37 cellular contexts compared by ENCODE assay signal in genomic region chr4:138051157-138051556, GRCh38.
DNase-seq lines count a peak whose midpoint lies in the region; ATAC-seq, FAIRE-seq and TF ChIP-seq lines count a peak whose summit lies in the region.
"Had no signal": no experiment of that assay in that cellular context is flagged by ENCODE, and none has a peak within 500 bp of the region (broad histone marks: within the 10 kb centered on the region; RNA-seq: fewer than 3 reads in every experiment).

No MANE protein-coding gene starts in this region.

- peak; percentile 32 for FAIRE-seq in astrocyte (lab: Jason Lieb, UNC)
- FAIRE-seq: GM18507, GM19239, H54 had no signal

- H3K27ac ChIP-seq in astrocyte (ENCODE audit: low read depth, low read length) (peak overlapping the region; percentile 26), mammary epithelial cell (ENCODE audit: insufficient read depth, low read depth, low read length) (no peak overlapping the region)
- H3K27ac ChIP-seq: coronary artery, ovary, PC-9, skin epidermis, upper lobe of right lung had no signal

- in situ Hi-C loops in mammary epithelial cell (cut with MboI; ENCODE audit: low sequenced_read_pairs in 2 of 2): no loop called here

- TF ChIP-seq CTCF in astrocyte (IDR thresholded peaks at IDR 0.05; ENCODE audit: insufficient read depth, low read depth, low read length): no peak
- no peak for TF ChIP-seq CTCF in fibroblast of the aortic adventitia (IDR thresholded peaks at IDR 0.05; ENCODE audit: insufficient read depth, low read length)
- no peak for TF ChIP-seq CTCF in mammary epithelial cell (conservative IDR thresholded peaks at IDR 0.05 in 1 of 2, IDR thresholded peaks at IDR 0.05 in 1 of 2; ENCODE audit: extremely low read depth in 1 of 2, insufficient read depth in 1 of 2, low read depth in 1 of 2, low read length in 2 of 2)

- intact Hi-C loops in mammary epithelial cell (cut with micrococcal nuclease): no loop called here

- H3K4me3 ChIP-seq in astrocyte (ENCODE audit: insufficient read depth, low read depth, low read length): no peak overlapping the region
- no peak overlapping the region for H3K4me3 ChIP-seq in fibroblast of the aortic adventitia (ENCODE audit: low read depth, low read length)
- no peak overlapping the region for H3K4me3 ChIP-seq in mammary epithelial cell (replicated peaks in 1 of 3; ENCODE audit: insufficient read depth in 1 of 3, low read depth in 2 of 3, low read length in 3 of 3)
- H3K4me3 ChIP-seq: coronary artery, ovary, PC-9, skin epidermis, upper lobe of right lung had no signal

- CTCF ChIA-PET in mammary epithelial cell (lab: Charles Lee; ENCODE audit: low non-redundant PET): no interaction called here

- ATAC-seq in GM21737 (IDR thresholded peaks at IDR 0.05; ENCODE audit: unreplicated experiment): no peak
- ATAC-seq in HG02884 (IDR thresholded peaks at IDR 0.05; ENCODE audit: unreplicated experiment): no peak
- ATAC-seq: effector memory CD8-positive, alpha-beta T cell; esophagus mucosa; left lobe of liver; Right ventricle myocardium inferior; upper lobe of right lung had no signal

- dilution Hi-C loops in mammary epithelial cell (cut with HindIII; ENCODE audit: low sequenced_read_pairs): no loop called here

- H3K9me3 ChIP-seq in astrocyte (ENCODE audit: insufficient read depth, low read depth, low read length) (no peaks in the 10 kb centered on the region), mammary epithelial cell (replicated peaks; ENCODE audit: insufficient read depth, low read length) (no peaks in the 10 kb centered on the region)
- H3K9me3 ChIP-seq: ovary, upper lobe of right lung had no signal

- H3K4me1 ChIP-seq in astrocyte (ENCODE audit: insufficient read depth, low read length) (peaks cover 35% of the 10 kb centered on the region), mammary epithelial cell (ENCODE audit: insufficient read depth, low read length) (peaks cover 28% of the 10 kb centered on the region)
- H3K4me1 ChIP-seq: upper lobe of right lung had no signal

- H4K20me1 ChIP-seq in astrocyte (ENCODE audit: insufficient read depth, low read length) (no peaks in the 10 kb centered on the region), mammary epithelial cell (ENCODE audit: insufficient read depth, low read length) (no peaks in the 10 kb centered on the region)

- H3K9ac ChIP-seq in astrocyte (ENCODE audit: low read length) (no peak overlapping the region), mammary epithelial cell (ENCODE audit: insufficient read depth, low read length) (no peak overlapping the region)

- H3K27ac Mint-ChIP-seq in astrocyte (ENCODE audit: unreplicated experiment): no peak overlapping the region
- H3K27ac Mint-ChIP-seq: activated CD4-positive, alpha-beta memory T cell treated with anti-CD3 and anti-CD28 coated beads for 36 hours; activated naive CD4-positive, alpha-beta T cell treated with anti-CD3 and anti-CD28 coated beads, Interleukin-2, amount 10 ng/mL, durations not matched to agents 7 days and 5 days; activated T-helper 1 cell treated with anti-CD3 and anti-CD28 coated beads, Interleukin-12 subunit alpha, Interleukin-12 subunit beta, Interleukin-2, Interleukin-4 antibody, amounts not matched to agents 30 ng/mL and 10 ng/mL and 1 ng/mL, durations not matched to agents 14 hours and 24 hours and 36 hours; CD4-positive, CD25-positive, alpha-beta regulatory T cell; effector memory CD8-positive, alpha-beta T cell had no signal

- H3K36me3 Mint-ChIP-seq in astrocyte (ENCODE audit: low read depth, unreplicated experiment): no peaks in the 10 kb centered on the region
- H3K36me3 Mint-ChIP-seq: activated CD4-positive, alpha-beta memory T cell treated with anti-CD3 and anti-CD28 coated beads for 36 hours; activated naive CD4-positive, alpha-beta T cell treated with anti-CD3 and anti-CD28 coated beads, Interleukin-2, amount 10 ng/mL, durations not matched to agents 7 days and 5 days; CD4-positive, CD25-positive, alpha-beta regulatory T cell had no signal

- WGBS in mammary epithelial cell (ENCODE audit: low coverage, missing lambda C conversion rate): 86% methylated on average over 3 of the region's 3 CpGs

- no peak overlapping the region for H3K4me3 Mint-ChIP-seq in astrocyte (ENCODE audit: unreplicated experiment)
- H3K4me3 Mint-ChIP-seq: activated CD4-positive, alpha-beta memory T cell treated with anti-CD3 and anti-CD28 coated beads for 36 hours; activated naive CD4-positive, alpha-beta T cell treated with anti-CD3 and anti-CD28 coated beads, Interleukin-2, amount 10 ng/mL, durations not matched to agents 7 days and 5 days; activated T-helper 1 cell treated with anti-CD3 and anti-CD28 coated beads, Interleukin-12 subunit alpha, Interleukin-12 subunit beta, Interleukin-2, Interleukin-4 antibody, amounts not matched to agents 30 ng/mL and 10 ng/mL and 1 ng/mL, durations not matched to agents 14 hours and 24 hours and 36 hours; CD4-positive, CD25-positive, alpha-beta regulatory T cell; effector memory CD8-positive, alpha-beta T cell had no signal

- H3K36me3 ChIP-seq in astrocyte (ENCODE audit: insufficient read depth, low read length) (no peaks in the 10 kb centered on the region), mammary epithelial cell (ENCODE audit: insufficient read depth, low read length) (no peaks in the 10 kb centered on the region)
- H3K36me3 ChIP-seq: ovary, upper lobe of right lung had no signal

- H3K27me3 ChIP-seq in astrocyte (ENCODE audit: insufficient read depth, low read length) (no peaks in the 10 kb centered on the region), mammary epithelial cell (ENCODE audit: insufficient read depth, low read length) (no peaks in the 10 kb centered on the region)
- H3K27me3 ChIP-seq: ovary, upper lobe of right lung had no signal

- BruUV-seq in mammary epithelial cell (replicated peaks; lab: Mats Ljungman, UMichigan): no TSS peak

- no peak overlapping the region for H2AFZ ChIP-seq in astrocyte (ENCODE audit: low read depth, low read length)
- no peak overlapping the region for H2AFZ ChIP-seq in mammary epithelial cell (ENCODE audit: low read depth, low read length)
- H2AFZ ChIP-seq: PC-9 had no signal

- DNase-seq in AG08395 (ENCODE audit: low spot score) (peak; percentile 25), HS-5 (ENCODE audit: low read depth) (peak; percentile 48), astrocyte (ENCODE audit: low read depth) (peak; percentile 63), fibroblast of the aortic adventitia (ENCODE audit: low read depth) (peak; percentile 34), mammary epithelial cell (no peak)
- no peak for DNase-seq in activated effector memory CD4-positive, alpha-beta T cell treated with anti-CD3 and anti-CD28 coated beads, Interleukin-2, amount 50 U/mL, for 16 hours
- DNase-seq: 8988T; activated CD4-positive, alpha-beta memory T cell treated with anti-CD3 and anti-CD28 coated beads for 36 hours; activated CD4-positive, CD25-positive, alpha-beta regulatory T cell treated with anti-CD3 and anti-CD28 coated beads, Interleukin-2, amount 50 U/mL, for 72 hours; activated CD8-positive, alpha-beta memory T cell treated with anti-CD3 and anti-CD28 coated beads, Interleukin-2, amount 50 U/mL, for 4 hours; activated naive CD4-positive, alpha-beta T cell treated with anti-CD3 and anti-CD28 coated beads, Interleukin-2, amount 10 ng/mL, durations not matched to agents 7 days and 5 days; AML-193; amygdala; CD4-positive, CD25-positive, alpha-beta regulatory T cell; DMS79 treated with DMSO at 0.1 percent for 48 hours; effector memory CD8-positive, alpha-beta T cell; mesenchymal stem cell; MM.1S; NCI-H1105 treated with DMSO at 0.1 percent for 48 hours; NCI-H1930; NCI-H2171 treated with DMSO at 0.1 percent for 48 hours; NCI-H524 treated with DMSO at 0.1 percent for 48 hours; ovary; PC-9; stimulated activated naive CD4-positive, alpha-beta T cell treated with Interleukin-2 at 50 U/mL for 16 hours; upper lobe of right lung had no signal

- H3K9me3 Mint-ChIP-seq in astrocyte (ENCODE audit: unreplicated experiment): no peaks in the 10 kb centered on the region
- H3K9me3 Mint-ChIP-seq: activated naive CD4-positive, alpha-beta T cell treated with anti-CD3 and anti-CD28 coated beads, Interleukin-2, amount 10 ng/mL, durations not matched to agents 7 days and 5 days; activated T-helper 1 cell treated with anti-CD3 and anti-CD28 coated beads, Interleukin-12 subunit alpha, Interleukin-12 subunit beta, Interleukin-2, Interleukin-4 antibody, amounts not matched to agents 30 ng/mL and 10 ng/mL and 1 ng/mL, durations not matched to agents 14 hours and 24 hours and 36 hours; effector memory CD8-positive, alpha-beta T cell had no signal

- H3K27me3 Mint-ChIP-seq in astrocyte (ENCODE audit: low read depth, unreplicated experiment): no peaks in the 10 kb centered on the region
- H3K27me3 Mint-ChIP-seq: activated CD4-positive, alpha-beta memory T cell treated with anti-CD3 and anti-CD28 coated beads for 36 hours; activated naive CD4-positive, alpha-beta T cell treated with anti-CD3 and anti-CD28 coated beads, Interleukin-2, amount 10 ng/mL, durations not matched to agents 7 days and 5 days; CD4-positive, CD25-positive, alpha-beta regulatory T cell; effector memory CD8-positive, alpha-beta T cell had no signal

- H3K4me1 Mint-ChIP-seq in astrocyte (ENCODE audit: low read depth, unreplicated experiment): peaks cover 32% of the 10 kb centered on the region
- H3K4me1 Mint-ChIP-seq: activated naive CD4-positive, alpha-beta T cell treated with anti-CD3 and anti-CD28 coated beads, Interleukin-2, amount 10 ng/mL, durations not matched to agents 7 days and 5 days; CD4-positive, CD25-positive, alpha-beta regulatory T cell had no signal

- H3K79me2 ChIP-seq in astrocyte (ENCODE audit: insufficient read depth, low read length) (no peaks in the 10 kb centered on the region), mammary epithelial cell (ENCODE audit: insufficient read depth, low read length) (no peaks in the 10 kb centered on the region)

- H3K4me2 ChIP-seq in astrocyte (ENCODE audit: low read length) (no peak overlapping the region), mammary epithelial cell (ENCODE audit: insufficient read depth, low read depth, low read length) (no peak overlapping the region)
- H3K4me2 ChIP-seq: PC-9 had no signal

Comparison
In these comparisons a context has a peak if more than half of its experiments do, and no peak if none do; other contexts are left out.
1. DNase-seq: peak in AG08395 (single experiment), HS-5 (single experiment), astrocyte (single experiment) and fibroblast of the aortic adventitia (single experiment); none in activated effector memory CD4-positive, alpha-beta T cell treated with anti-CD3 and anti-CD28 coated beads, Interleukin-2, amount 50 U/mL, for 16 hours (single experiment) and mammary epithelial cell (single experiment).